Comparison of ENCODE assay signal across 8 cellular contexts in the genomic region with DNA sequence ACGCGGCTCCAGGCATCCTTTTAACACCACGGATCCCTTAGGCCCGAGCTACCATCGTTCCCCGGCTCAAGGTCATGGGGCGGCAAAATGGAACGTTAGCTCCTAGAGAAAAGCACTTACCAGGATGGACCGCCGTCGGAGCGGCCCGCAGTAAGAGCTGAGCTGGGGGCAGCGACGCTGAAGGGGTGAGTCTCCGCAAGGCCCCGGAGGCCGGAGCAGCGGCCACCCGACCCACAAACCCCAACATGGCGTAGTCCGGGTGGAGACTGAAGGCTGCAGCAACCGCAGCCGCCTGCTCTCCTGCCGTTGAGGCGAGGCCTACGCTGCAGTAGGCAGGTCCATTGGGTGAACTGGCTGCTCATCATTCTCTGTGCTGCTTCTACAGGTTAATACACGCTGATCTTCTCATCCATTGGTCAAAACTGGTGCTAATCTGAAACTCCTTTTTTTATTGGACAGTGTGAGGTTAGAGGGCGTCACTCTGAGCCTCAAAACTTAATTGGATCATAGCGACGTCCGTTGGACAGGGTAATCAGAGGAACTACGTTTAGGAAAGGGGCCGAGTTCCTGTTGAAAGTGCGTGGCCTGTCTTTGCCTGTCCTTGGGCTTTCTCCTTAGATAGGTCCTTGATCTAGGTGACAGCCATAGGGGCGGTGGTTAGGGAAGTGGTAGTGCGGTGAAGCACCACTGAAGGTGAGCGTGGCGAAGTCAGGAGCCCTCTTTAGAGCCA. TPM values are rescaled to one million over a fixed set of nuclear protein-coding genes. Genes with fewer than 3 reads are reported as not detected.
A peak's percentile ranks its signal among the peaks of the same experiment; 100 is the strongest.
DNase-seq lines count a peak whose midpoint lies in the region; FAIRE-seq and TF ChIP-seq lines count a peak whose summit lies in the region.

A gene (minus strand): TSS at position 268 of the 730 bp plus-strand sequence. CDS start 21 bp downstream, at position 247.

- WGBS in neuronal stem cell (ENCODE audit: extremely low coverage in 2 of 2, insufficient read length in 2 of 2, insufficient replicate concordance in 1 of 2), 2 donors: no CpG with 5 or more reads among the region's 39 CpGs

- H2AK5ac ChIP-seq in neuronal stem cell (ENCODE audit: low read depth, low read length): peak within 1 kb of the TSS; percentile 91

- no peak within 1 kb of the TSS for H3K4ac ChIP-seq in neuronal stem cell (ENCODE audit: low read length)

- H3K79me1 ChIP-seq in neuronal stem cell (ENCODE audit: low read depth, low read length): peaks cover 3% of the 10 kb centered on the region

- intact Hi-C loops in activated naive CD4-positive, alpha-beta T cell treated with anti-CD3 and anti-CD28 coated beads for 36 hours (cut with micrococcal nuclease): loop anchor here (1.0 kb wide), 8 partner anchors 10 to 441 kb away; a partner anchor contains a TSS

- H4K91ac ChIP-seq in neuronal stem cell (ENCODE audit: low read depth, low read length, poor library complexity): no peak within 1 kb of the TSS

- peak within 1 kb of the TSS; percentile 100 for H3K4me3 ChIP-seq in HFF-Myc (replicated peaks; ENCODE audit: low read depth, low read length)
- peak within 1 kb of the TSS; percentile 83 to 98 for H3K4me3 ChIP-seq in neuronal stem cell (ENCODE audit: low read length in 2 of 2)

- H4K8ac ChIP-seq in neuronal stem cell (ENCODE audit: low read depth, low read length): no peak within 1 kb of the TSS

- H2BK5ac ChIP-seq in neuronal stem cell (ENCODE audit: low read length): no peak within 1 kb of the TSS

- H3K9me3 Mint-ChIP-seq in activated naive CD4-positive, alpha-beta T cell treated with anti-CD3 and anti-CD28 coated beads for 36 hours: no peaks in the 10 kb centered on the region

- no peak for TF ChIP-seq CTCF in HFF-Myc (IDR thresholded peaks at IDR 0.05; ENCODE audit: low read depth, low read length, missing control alignments)
- TF ChIP-seq CTCF in subcutaneous adipose tissue (IDR thresholded peaks at IDR 0.05; ENCODE audit: low read depth): no peak

- FAIRE-seq in frontal cortex (lab: Jason Lieb, UNC): peak; percentile 98

- H2BK12ac ChIP-seq in neuronal stem cell (ENCODE audit: low read length): peak within 1 kb of the TSS; percentile 11

- H3K27me3 Mint-ChIP-seq in activated naive CD4-positive, alpha-beta T cell treated with anti-CD3 and anti-CD28 coated beads for 36 hours (ENCODE audit: low read depth): no peaks in the 10 kb centered on the region

- peaks cover 40% of the 10 kb centered on the region for H3K36me3 Mint-ChIP-seq in activated naive CD4-positive, alpha-beta T cell treated with anti-CD3 and anti-CD28 coated beads for 36 hours (ENCODE audit: low read depth)

- peak within 1 kb of the TSS; percentile 10 for H2BK120ac ChIP-seq in neuronal stem cell (ENCODE audit: low read depth, low read length)

- H2AFZ ChIP-seq in neuronal stem cell (ENCODE audit: low read length): peak within 1 kb of the TSS; percentile 66

- peak within 1 kb of the TSS; percentile 85 for H3K14ac ChIP-seq in neuronal stem cell (ENCODE audit: low read length)

- H3K27ac Mint-ChIP-seq in activated naive CD4-positive, alpha-beta T cell treated with anti-CD3 and anti-CD28 coated beads for 36 hours: peak within 1 kb of the TSS; percentile 93

- H3K36me3 ChIP-seq in neuronal stem cell (replicated peaks in 1 of 2; ENCODE audit: control insufficient read depth in 2 of 2, insufficient read depth in 2 of 2, low read length in 2 of 2): peaks cover 15 to 41% of the 10 kb centered on the region in 2 donors

- peak within 1 kb of the TSS; percentile 59 for H2BK15ac ChIP-seq in neuronal stem cell (ENCODE audit: low read length)

- H3K4me1 ChIP-seq in neuronal stem cell (ENCODE audit: control insufficient read depth in 2 of 2, insufficient read depth in 1 of 2, low read depth in 1 of 2, low read length in 2 of 2): peaks cover 2 to 4% of the 10 kb centered on the region in 2 donors

- no peaks in the 10 kb centered on the region for H3K27me3 ChIP-seq in neuronal stem cell (ENCODE audit: control insufficient read depth in 3 of 3, insufficient read depth in 3 of 3, low read depth in 1 of 3, low read length in 3 of 3)

- H3K9ac ChIP-seq in neuronal stem cell (ENCODE audit: low read depth, low read length, poor library complexity): peak within 1 kb of the TSS; percentile 95

- peak within 1 kb of the TSS; percentile 96 for H3K4me3 Mint-ChIP-seq in activated naive CD4-positive, alpha-beta T cell treated with anti-CD3 and anti-CD28 coated beads for 36 hours

- peak within 1 kb of the TSS; percentile 98 for H3K18ac ChIP-seq in neuronal stem cell (ENCODE audit: low read length)

- peak within 1 kb of the TSS; percentile 70 for H3K4me2 ChIP-seq in neuronal stem cell (ENCODE audit: insufficient read depth, low read length, poor library complexity, severe bottlenecking)

- CTCF ChIA-PET in activated naive CD4-positive, alpha-beta T cell treated with anti-CD3 and anti-CD28 coated beads for 36 hours (lab: Charles Lee): interaction anchor here (0.5 to 2.6 kb wide), 4 partner anchors 10 to 253 kb away, joined by 3 to 34 read pairs (median 3); no protein-coding TSS in a partner anchor

- peak within 1 kb of the TSS; percentile 87 for H3K23ac ChIP-seq in neuronal stem cell (ENCODE audit: low read depth, low read length, poor library complexity)

- H3K9me3 ChIP-seq in neuronal stem cell (replicated peaks in 1 of 2; ENCODE audit: control insufficient read depth in 2 of 2, insufficient read depth in 1 of 2, low read depth in 1 of 2, low read length in 2 of 2): no peaks in the 10 kb centered on the region

- H3K4me1 Mint-ChIP-seq in activated naive CD4-positive, alpha-beta T cell treated with anti-CD3 and anti-CD28 coated beads for 36 hours (ENCODE audit: low read depth): peaks cover 33% of the 10 kb centered on the region

- H3K27ac ChIP-seq in neuronal stem cell (replicated peaks; ENCODE audit: low read length): peak within 1 kb of the TSS; percentile 75

- DNase-seq in GM03348 (ENCODE audit: low spot score) (peak; percentile 97), HFF-Myc (ENCODE audit: extremely low read depth, low read depth) (peak; percentile 100), NAMALWA (ENCODE audit: low spot score) (peak; percentile 100), SK-N-DZ (ENCODE audit: low spot score) (peak; percentile 100), frontal cortex (ENCODE audit: low spot score in 2 of 2) (peak; percentile 89 to 96), neuronal stem cell (ENCODE audit: low spot score) (peak; percentile 98)
- DNase-seq in activated naive CD4-positive, alpha-beta T cell treated with anti-CD3 and anti-CD28 coated beads for 36 hours: peak; percentile 97

RNA-seq across cellular contexts. Expression of the gene that starts here (rescaled TPM):
- 892 and 940 TPM in 2 replicates for polyA plus RNA-seq in SK-N-DZ (2014; cell fraction: cytosol; rRNA removed)
- 611 and 648 TPM in 2 replicates for polyA plus RNA-seq in SK-N-DZ (2014; cell fraction: nucleus; rRNA removed)
- total RNA-seq in activated naive CD4-positive, alpha-beta T cell treated with anti-CD3 and anti-CD28 coated beads for 36 hours: 100 to 1,000 TPM; 854 to 863 TPM
- 464 TPM for total RNA-seq in frontal cortex
- 527 TPM for polyA plus RNA-seq in neuronal stem cell (2013, experiment 1 of 2)
- 548 TPM for polyA plus RNA-seq in neuronal stem cell (2013, experiment 2 of 2)
- 100 to 1,000 TPM; 323 to 838 (median 466) TPM for total RNA-seq in subcutaneous adipose tissue

Comparison
In these comparisons a context has a peak if more than half of its experiments do, and no peak if none do; other contexts are left out.
1. Peak in every context shown above with its lines: DNase-seq, H3K4me3 ChIP-seq and H3K27ac ChIP-seq.